ENCODE assay signal across 31 cellular contexts in genomic region chr1:245195398-245195797, GRCh38. TPM values are rescaled to one million over a fixed set of nuclear protein-coding genes. Genes with fewer than 3 reads are reported as not detected.
A peak's percentile ranks its signal among the peaks of the same experiment; 100 is the strongest.
DNase-seq lines count a peak whose midpoint lies in the region; ATAC-seq, FAIRE-seq and TF ChIP-seq lines count a peak whose summit lies in the region.
"Had no signal": no experiment of that assay in that cellular context is flagged by ENCODE, and none has a peak within 500 bp of the region (broad histone marks: within the 10 kb centered on the region; RNA-seq: fewer than 3 reads in every experiment).

No MANE protein-coding gene starts in this region.

- H3K4me1 ChIP-seq in GM23338 (ENCODE audit: insufficient read depth) (peaks cover 1% of the 10 kb centered on the region; the same call in 1 of the 2 replicates), H1 (replicated peaks in 1 of 4; ENCODE audit: control insufficient read depth in 3 of 4, insufficient read depth in 4 of 4, low read length in 3 of 4) (peaks cover 0 to 4% (median 0%) of the 10 kb centered on the region in 4 experiments; a peak in 3 of 7 replicates), mesenchymal stem cell (ENCODE audit: control insufficient read depth, insufficient read depth, low read depth, low read length) (no peaks in the 10 kb centered on the region), heart left ventricle (peaks cover 0 to 7% (median 0%) of the 10 kb centered on the region in 12 donors)
- H3K4me1 ChIP-seq: A549 had no signal

- H2BK5ac ChIP-seq in H1 (ENCODE audit: low read depth, low read length), result no peak overlapping the region
- H2BK5ac ChIP-seq in mesenchymal stem cell (ENCODE audit: low read depth, low read length, poor library complexity, severe bottlenecking), result no peak overlapping the region

- H2AK5ac ChIP-seq in H1 (ENCODE audit: low read depth, low read length), result no peak overlapping the region
- no peak overlapping the region for H2AK5ac ChIP-seq in mesenchymal stem cell (ENCODE audit: low read length, severe bottlenecking)

- H3K4me3 Mint-ChIP-seq in GM23338 (no peak overlapping the region), progenitor cell of endocrine pancreas (ENCODE audit: low read depth) (no peak overlapping the region)
- H3K4me3 Mint-ChIP-seq: CD4-positive, alpha-beta memory T cell had no signal

- no peak overlapping the region for H3K27ac ChIP-seq in GM23338 (ENCODE audit: low read depth)
- H3K27ac ChIP-seq in H1 (ENCODE audit: low read depth, low read length), result no peak overlapping the region
- no peak overlapping the region for H3K27ac ChIP-seq in mesenchymal stem cell (ENCODE audit: low read length, poor library complexity, severe bottlenecking)
- H3K27ac ChIP-seq in heart left ventricle, result no peak overlapping the region
- H3K27ac ChIP-seq: A549, GM23248, SJSA1 had no signal

- no peak overlapping the region for H2BK120ac ChIP-seq in H1 (replicated peaks; ENCODE audit: low read depth, low read length)
- no peak overlapping the region for H2BK120ac ChIP-seq in mesenchymal stem cell (ENCODE audit: low read depth, low read length)

- H4K5ac ChIP-seq in H1 (ENCODE audit: insufficient read length, low read depth, low read length), result no peak overlapping the region

- H4K8ac ChIP-seq in H1 (ENCODE audit: extremely low read depth, insufficient read depth, low read length) (no peak overlapping the region), mesenchymal stem cell (ENCODE audit: low read length) (peak overlapping the region; percentile 13)

- H3K56ac ChIP-seq in H1 (replicated peaks; ENCODE audit: insufficient read length, low read depth, low read length), result no peak overlapping the region

- no peak overlapping the region for H4K91ac ChIP-seq in H1 (replicated peaks; ENCODE audit: insufficient read length, low read length)
- no peak overlapping the region for H4K91ac ChIP-seq in mesenchymal stem cell (ENCODE audit: low read length)

- H3K27me3 ChIP-seq in GM23338 (ENCODE audit: insufficient read depth), result no peaks in the 10 kb centered on the region
- H3K27me3 ChIP-seq in H1 (replicated peaks in 1 of 4; ENCODE audit: control insufficient read depth in 3 of 4, extremely low read depth in 1 of 4, insufficient read depth in 3 of 4, low read length in 3 of 4), result no peaks in the 10 kb centered on the region
- peaks cover 0 to 5% of the 10 kb centered on the region in 2 experiments for H3K27me3 ChIP-seq in mesenchymal stem cell (ENCODE audit: control insufficient read depth in 1 of 2, insufficient read depth in 1 of 2, low read length in 2 of 2)
- H3K27me3 ChIP-seq in heart left ventricle, result peaks cover 0 to 4% (median 0%) of the 10 kb centered on the region in 9 donors
- H3K27me3 ChIP-seq: MG63, SJSA1 had no signal

- H3K14ac ChIP-seq in H1 (ENCODE audit: insufficient read length), result no peak overlapping the region
- H3K14ac ChIP-seq in mesenchymal stem cell (ENCODE audit: low read length in 2 of 2), result no peak overlapping the region

- intact Hi-C loops in heart left ventricle (cut with DNase I), result no loop called here

- H4K20me1 ChIP-seq in GM23338 (replicated peaks; ENCODE audit: insufficient read depth) (no peaks in the 10 kb centered on the region), H1 (replicated peaks in 1 of 2; ENCODE audit: control insufficient read depth in 1 of 2, insufficient read depth in 2 of 2, low read length in 2 of 2) (no peaks in the 10 kb centered on the region)

- no peak overlapping the region for H2BK20ac ChIP-seq in H1 (ENCODE audit: low read length)

- H2AFZ ChIP-seq in GM23338, result peak overlapping the region; percentile 6; the same call in 1 of the 2 replicates
- no peak overlapping the region for H2AFZ ChIP-seq in H1 (ENCODE audit: low read length)
- H2AFZ ChIP-seq in mesenchymal stem cell (ENCODE audit: low read depth, low read length), result no peak overlapping the region
- H2AFZ ChIP-seq: GM23248 had no signal

- peaks cover 8% of the 10 kb centered on the region for H3K27me3 Mint-ChIP-seq in GM23338 (ENCODE audit: insufficient read depth, low read depth, poor library complexity)
- no peaks in the 10 kb centered on the region for H3K27me3 Mint-ChIP-seq in progenitor cell of endocrine pancreas

- FAIRE-seq in H1 (lab: Jason Lieb, UNC), result peak; percentile 68
- FAIRE-seq: A549, GM12891, GM19239 had no signal

- no peak overlapping the region for H3K9ac ChIP-seq in H1 (replicated peaks in 1 of 4; ENCODE audit: extremely low read depth in 1 of 4, low read depth in 3 of 4, low read length in 3 of 4)
- H3K9ac ChIP-seq in mesenchymal stem cell (ENCODE audit: low read length), result no peak overlapping the region
- H3K9ac ChIP-seq: GM23248 had no signal

- no peaks in the 10 kb centered on the region for H3K9me3 Mint-ChIP-seq in GM23338
- H3K9me3 Mint-ChIP-seq in progenitor cell of endocrine pancreas (ENCODE audit: low read depth), result no peaks in the 10 kb centered on the region

- POLR2A ChIA-PET in H1 (lab: Charles Lee; ENCODE audit: partially characterized antibody), result no interaction called here

- TF ChIP-seq EP300 in H1 (IDR thresholded peaks at IDR 0.05; ENCODE audit: borderline replicate concordance in 1 of 2, low read depth in 2 of 2, low read length in 2 of 2), result no peak

- no peak overlapping the region for H2BK12ac ChIP-seq in H1 (ENCODE audit: low read depth, low read length)
- no peak overlapping the region for H2BK12ac ChIP-seq in mesenchymal stem cell (ENCODE audit: low read length in 2 of 2)

- H3K36me3 Mint-ChIP-seq in GM23338 (ENCODE audit: low read depth) (no peaks in the 10 kb centered on the region), progenitor cell of endocrine pancreas (ENCODE audit: insufficient read depth) (no peaks in the 10 kb centered on the region)
- H3K36me3 Mint-ChIP-seq: CD4-positive, alpha-beta memory T cell had no signal

- H3K79me1 ChIP-seq in H1 (ENCODE audit: low read depth, low read length) (no peaks in the 10 kb centered on the region), mesenchymal stem cell (replicated peaks; ENCODE audit: low read length, poor library complexity, severe bottlenecking) (no peaks in the 10 kb centered on the region)

- H2BK15ac ChIP-seq in H1 (ENCODE audit: low read length) (no peak overlapping the region), mesenchymal stem cell (ENCODE audit: low read depth, poor library complexity, severe bottlenecking) (no peak overlapping the region)

- H3K4me3 ChIP-seq in GM23338 (no peak overlapping the region), H1 (ENCODE audit: extremely low read depth in 1 of 4, insufficient read depth in 2 of 4, low read depth in 3 of 4, low read length in 4 of 4) (no peak overlapping the region), mesenchymal stem cell (ENCODE audit: insufficient read depth in 1 of 2, low read depth in 1 of 2, low read length in 2 of 2) (no peak overlapping the region), heart left ventricle (no peak overlapping the region)
- H3K4me3 ChIP-seq: A549, GM23248, MG63, SJSA1 had no signal

- no peaks in the 10 kb centered on the region for H3K23me2 ChIP-seq in H1 (ENCODE audit: low read depth, low read length)

- no peak overlapping the region; the same call in 1 of the 2 replicates for H3K18ac ChIP-seq in H1 (ENCODE audit: extremely low read depth, low read length)
- no peak overlapping the region for H3K18ac ChIP-seq in mesenchymal stem cell (ENCODE audit: low read depth in 1 of 2, low read length in 2 of 2)

- no peak for TF ChIP-seq RAD21 in H1 (IDR thresholded peaks at IDR 0.05 in 1 of 2, conservative IDR thresholded peaks at IDR 0.05 in 1 of 2; ENCODE audit: low read depth in 2 of 2, low read length in 2 of 2)

- TF ChIP-seq CTCF in GM23338 (conservative IDR thresholded peaks at IDR 0.05; ENCODE audit: low read depth in 2 of 2) (no peak), H1 (IDR thresholded peaks at IDR 0.05; ENCODE audit: control extremely low read depth in 1 of 3, insufficient read depth in 1 of 3, low read depth in 1 of 3, low read length in 3 of 3) (no peak), heart left ventricle (IDR thresholded peaks at IDR 0.05) (no peak), progenitor cell of endocrine pancreas (IDR thresholded peaks at IDR 0.05; ENCODE audit: unreplicated experiment) (no peak)

- TF ChIP-seq POLR2A in H1 (IDR thresholded peaks at IDR 0.05; ENCODE audit: control extremely low read depth in 1 of 2, low read depth in 2 of 2, low read length in 2 of 2) (no peak), heart left ventricle (IDR thresholded peaks at IDR 0.05) (no peak)

- H3K27ac Mint-ChIP-seq in GM23338 (no peak overlapping the region), progenitor cell of endocrine pancreas (no peak overlapping the region)
- H3K27ac Mint-ChIP-seq: CD4-positive, alpha-beta memory T cell had no signal

- H3K23ac ChIP-seq in H1 (ENCODE audit: insufficient read length) (no peak overlapping the region), mesenchymal stem cell (ENCODE audit: low read length in 2 of 2) (no peak overlapping the region)

- no peaks in the 10 kb centered on the region for H3K79me2 ChIP-seq in GM23338 (replicated peaks; ENCODE audit: insufficient read depth)
- H3K79me2 ChIP-seq in H1 (ENCODE audit: control insufficient read depth in 1 of 2, insufficient read depth in 2 of 2, low read length in 2 of 2), result no peaks in the 10 kb centered on the region

- no peaks in the 10 kb centered on the region for H3F3A ChIP-seq in GM23338 (replicated peaks; ENCODE audit: low read depth)

- H3K9me2 ChIP-seq in GM23338 (ENCODE audit: insufficient read depth), result no peaks in the 10 kb centered on the region

- CTCF ChIA-PET in H1 (lab: Charles Lee; ENCODE audit: partially characterized antibody), result interaction anchor here (1.2 to 1.7 kb wide), 4 partner anchors 29 to 212 kb away, joined by 3 to 6 read pairs (median 4); no protein-coding TSS in a partner anchor

- H3K4ac ChIP-seq in H1 (replicated peaks; ENCODE audit: insufficient read length, low read depth, low read length) (no peak overlapping the region), mesenchymal stem cell (ENCODE audit: low read depth in 1 of 2, low read length in 2 of 2) (no peak overlapping the region)

- H3K36me3 ChIP-seq in GM23338 (ENCODE audit: insufficient read depth) (no peaks in the 10 kb centered on the region), H1 (ENCODE audit: control insufficient read depth in 2 of 4, insufficient read depth in 4 of 4, low read length in 3 of 4) (no peaks in the 10 kb centered on the region), mesenchymal stem cell (ENCODE audit: control insufficient read depth in 1 of 2, insufficient read depth in 2 of 2, low read depth in 1 of 2, low read length in 2 of 2) (no peaks in the 10 kb centered on the region), heart left ventricle (no peaks in the 10 kb centered on the region)
- H3K36me3 ChIP-seq: MG63, SJSA1 had no signal

- ATAC-seq in GM23338 (peak; percentile 65), heart left ventricle (no peak), GM18873 (IDR thresholded peaks at IDR 0.05; ENCODE audit: low FRiP score, unreplicated experiment) (no peak)
- ATAC-seq: A549 had no signal

- H3K4me2 ChIP-seq in GM23338, result no peak overlapping the region
- H3K4me2 ChIP-seq in H1 (ENCODE audit: insufficient read depth in 1 of 2, low read depth in 2 of 2, low read length in 2 of 2), result no peak overlapping the region; a peak in 1 of 4 replicates
- H3K4me2 ChIP-seq in mesenchymal stem cell (ENCODE audit: low read length, poor library complexity, severe bottlenecking), result no peak overlapping the region
- H3K4me2 ChIP-seq: A549 had no signal

- WGBS in H1 (ENCODE audit: extremely low coverage in 1 of 2, insufficient coverage in 1 of 2, insufficient read length in 1 of 2, insufficient replicate concordance in 2 of 2, low coverage in 1 of 2, low lambda C conversion rate in 2 of 2, missing lambda C conversion rate in 1 of 2), 2 experiments, result 67% methylated on average over 9 of the region's 9 CpGs; no CpG with 5 or more reads in 1 of the 2 experiments
- WGBS in mesenchymal stem cell, result 82% methylated on average over 9 of the region's 9 CpGs
- WGBS in heart left ventricle, 4 donors, result 90 to 97% (median 93%) methylated on average over 9 of the region's 9 CpGs

- DNase-seq in GM23338 (ENCODE audit: low spot score) (peak; percentile 52), NCI-H82 (lab: John Stamatoyannopoulos, UW) (peak; percentile 94), H1 (ENCODE audit: low read depth in 1 of 2, low spot score in 2 of 2) (no peak), mesenchymal stem cell (no peak), heart left ventricle (no peak), progenitor cell of endocrine pancreas (ENCODE audit: low spot score, unreplicated experiment) (no peak)
- DNase-seq: C1 segment of cervical spinal cord; CD4-positive, alpha-beta memory T cell; DMS 273 treated with DMSO at 0.1 percent for 48 hours; DMS79; EL; GF-D8; GM23248; HCEC 1CT; IMR-90; KG1; MG63; NCI-H1105 treated with DMSO at 0.1 percent for 48 hours; NCI-H146; NCI-H1930; NCI-H2107; NCI-H226; NCI-H510A treated with DMSO at 0.1 percent for 48 hours; NCI-H774; Right ventricle myocardium superior; RPMI8226 had no signal

- peaks cover 29% of the 10 kb centered on the region for H3K4me1 Mint-ChIP-seq in GM23338
- H3K4me1 Mint-ChIP-seq in progenitor cell of endocrine pancreas (ENCODE audit: low read depth), result no peaks in the 10 kb centered on the region
- H3K4me1 Mint-ChIP-seq: CD4-positive, alpha-beta memory T cell had no signal

- H3K9me3 ChIP-seq in H1 (ENCODE audit: insufficient read depth in 2 of 2, low read depth in 1 of 2, low read length in 1 of 2) (no peaks in the 10 kb centered on the region), mesenchymal stem cell (ENCODE audit: control insufficient read depth, low read length) (no peaks in the 10 kb centered on the region), heart left ventricle (no peaks in the 10 kb centered on the region)
- H3K9me3 ChIP-seq: A549, MG63, SJSA1 had no signal

RNA-seq across cellular contexts. Expression of gene KIF26B, which starts 40.6 kb away (rescaled TPM):
- total RNA-seq in GM23338 (2014; rRNA removed; shearing (Covaris generic)), result 0.19 and 0.76 TPM in 2 replicates
- polyA plus RNA-seq in GM23338 (2016; fragmentation: Nextera tagmentation; extraction: Ambion mirVana) (0.03 and 0.28 TPM in 2 replicates), H1 (2011; rRNA removed) (0.06 and 0.11 TPM in 2 replicates), heart left ventricle (1 to 10 TPM; 1.3 to 3.9 TPM)
- 0.19 and 0.28 TPM in 2 replicates for total RNA-seq in H1 (2021; fragmentation: NEBNext Ultra II Directional; extraction: Animal tissue kit (Norgen Biotek cat#: 25700))
- polyA plus RNA-seq in H1 (2011; cell fraction: cytosol; rRNA removed), result 0.12 TPM
- polyA plus RNA-seq in H1 (2011; cell fraction: nucleus; rRNA removed), result 0.14 TPM
- 0.10 to 0.27 TPM (median 0.18 TPM) in 4 replicates for polyA plus RNA-seq in H1 (2012, experiment 1 of 2)
- 0.14 TPM for polyA plus RNA-seq in H1 (2012, experiment 2 of 2)
- 0.06 TPM for polyA plus RNA-seq in H1 (2013, experiment 1 of 2)
- 0.11 TPM for polyA plus RNA-seq in H1 (2013, experiment 2 of 2)
- 0.12 and 0.19 TPM in 2 replicates for polyA minus RNA-seq in H1 (2011; rRNA and poly(A)+ RNA removed)
- polyA minus RNA-seq in H1 (2011; cell fraction: cytosol; rRNA and poly(A)+ RNA removed), result 0.15 TPM
- 1.5 TPM for polyA minus RNA-seq in H1 (2011; cell fraction: nucleus; rRNA and poly(A)+ RNA removed)
- 10.1 TPM for polyA plus RNA-seq in mesenchymal stem cell (2013, experiment 1 of 2)
- polyA plus RNA-seq in mesenchymal stem cell (2013, experiment 2 of 2), result 9.3 TPM
- total RNA-seq in heart left ventricle (1 to 10 TPM; 1.2 to 7.0 (median 2.3) TPM), progenitor cell of endocrine pancreas (5.1 and 6.6 TPM in 2 replicates)
- total RNA-seq: CD4-positive, alpha-beta memory T cell had no signal

Comparison
In these comparisons a context has a peak if more than half of its experiments do, and no peak if none do; other contexts are left out.
1. DNase-seq: peak in GM23338 (single experiment) and NCI-H82 (single experiment); none in H1 (0 of 2), mesenchymal stem cell (single experiment), heart left ventricle (0 of 5) and progenitor cell of endocrine pancreas (single experiment).